In genomic region chr3:75341324-75342067, GRCh38 we compare ENCODE assay signal across 1 cellular context.
TF ChIP-seq lines count a peak whose summit lies in the region.

No MANE protein-coding gene starts in this region.

TF ChIP-seq in HepG2, 621 proteins besides CTCF, POLR2A, EP300 and RAD21 (continued from another document):
- TF ChIP-seq PCBP1 (IDR thresholded peaks at IDR 0.05; ENCODE audit: borderline replicate concordance, low read depth, low read length) (no peak), ZNF550 (CRISPR knock-in tag; IDR thresholded peaks at IDR 0.05; ENCODE audit: borderline replicate concordance) (no peak)
